ENCODE assay signal across 25 cellular contexts in the genomic region with DNA sequence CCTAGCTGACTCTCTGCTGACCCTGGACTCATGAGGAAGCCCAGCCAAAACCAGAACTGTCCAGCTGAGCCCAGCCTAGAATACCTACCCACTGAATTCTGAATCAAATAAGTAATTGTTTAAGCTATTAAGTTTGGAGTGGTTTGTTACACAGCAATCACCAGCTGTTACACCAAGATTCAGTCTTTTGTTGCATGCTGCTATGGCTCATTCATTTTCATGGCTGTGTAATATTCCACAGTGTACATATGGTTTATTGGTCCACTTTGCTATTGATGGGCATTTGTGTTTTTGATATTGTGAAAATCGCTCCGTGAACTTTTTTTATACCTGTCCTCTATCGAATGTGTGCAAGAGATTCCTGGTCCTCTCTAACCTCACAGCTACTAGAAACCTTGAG.
"Had no signal": no experiment of that assay in that cellular context is flagged by ENCODE, and none has a peak within 500 bp of the region (broad histone marks: within the 10 kb centered on the region; RNA-seq: fewer than 3 reads in every experiment).

No MANE protein-coding gene starts in this region.

- H3K27ac Mint-ChIP-seq: mesothelial cell of epicardium, naive B cell had no signal

- H3K4me1 Mint-ChIP-seq: naive B cell had no signal

- H3K4me3 ChIP-seq: coronary artery, dorsolateral prefrontal cortex, esophagus squamous epithelium, gastrocnemius medialis, heart right ventricle, left lung, lower lobe of right lung, mucosa of descending colon had no signal

- H3K4me3 Mint-ChIP-seq: mesothelial cell of epicardium had no signal

- H3K27me3 ChIP-seq: dorsolateral prefrontal cortex, esophagus squamous epithelium, gastrocnemius medialis, heart right ventricle, left lung had no signal

- DNase-seq: dermis blood vessel endothelial cell; dorsolateral prefrontal cortex; effector CD4-positive, alpha-beta T cell; effector memory CD4-positive, alpha-beta T cell; esophagus squamous epithelium; foreskin fibroblast; foreskin melanocyte; gastrocnemius medialis; glutamatergic neuron; head of caudate nucleus; heart right ventricle; hypothalamus; left cardiac atrium; left lung; left ventricle myocardium superior; lower lobe of right lung; mesenchymal stem cell; mucosa of descending colon; naive B cell had no signal

- FAIRE-seq: colon, endothelial cell of umbilical vein, islet of Langerhans, keratinocyte had no signal

- H3K4me1 ChIP-seq: gastrocnemius medialis, left lung had no signal

- H3K36me3 Mint-ChIP-seq: mesothelial cell of epicardium had no signal

- H3K27ac ChIP-seq: coronary artery, dorsolateral prefrontal cortex, esophagus squamous epithelium, gastrocnemius medialis, heart right ventricle, left lung, lower lobe of right lung had no signal

- H3K9me3 ChIP-seq: gastrocnemius medialis, lower lobe of right lung, mucosa of descending colon had no signal

- H3K36me3 ChIP-seq: esophagus squamous epithelium, gastrocnemius medialis, heart right ventricle, left lung, lower lobe of right lung had no signal

- ATAC-seq: gastrocnemius medialis, heart right ventricle, left cardiac atrium, left lung, left ventricle myocardium superior, lower lobe of right lung, mucosa of descending colon had no signal
